In genomic region chr2:27085670-27086089, GRCh38 we compare ENCODE assay signal across 1 cellular context.
TF ChIP-seq lines count a peak whose summit lies in the region.

No MANE protein-coding gene starts in this region.

TF ChIP-seq in K562, 482 proteins besides CTCF, POLR2A, EP300 and RAD21 (continued from another document and continues in another):
- TF ChIP-seq ATF4 (CRISPR knock-in tag; IDR thresholded peaks at IDR 0.05) (no peak), RUNX1 (IDR thresholded peaks at IDR 0.05; ENCODE audit: low read depth) (no peak), RBBP5 (IDR thresholded peaks at IDR 0.05; ENCODE audit: borderline replicate concordance, insufficient read depth, low read length, poor library complexity, severe bottlenecking) (peak; percentile 2), ZSCAN29 (IDR thresholded peaks at IDR 0.05) (peak; percentile 96), SMC3 (conservative IDR thresholded peaks at IDR 0.05; ENCODE audit: insufficient read depth, low read depth, low read length) (0 out of 2 replicates have a peak, but pooled peaks have one; percentile 25), ZNF395 (CRISPR knock-in tag; IDR thresholded peaks at IDR 0.05) (no peak), NFATC3 (IDR thresholded peaks at IDR 0.05) (no peak), UBTF (IDR thresholded peaks at IDR 0.05; ENCODE audit: borderline replicate concordance in 1 of 2, low read depth in 2 of 2, low read length in 2 of 2) (0 out of 4 replicates have a peak, but pooled peaks of 1 of the 2 experiments have one; percentile 16), HEY1 (CRISPR knock-in tag; IDR thresholded peaks at IDR 0.05; ENCODE audit: borderline replicate concordance) (no peak), KLF1 (tag; IDR thresholded peaks at IDR 0.05) (peak; percentile 69; the same call in 1 of the 2 replicates), ZBTB26 (CRISPR knock-in tag; IDR thresholded peaks at IDR 0.05) (no peak), ZNF644 (tag; IDR thresholded peaks at IDR 0.05; ENCODE audit: low read depth) (no peak), CTBP1 (IDR thresholded peaks at IDR 0.05; ENCODE audit: borderline replicate concordance) (peak; percentile 59; the same call in 1 of the 2 replicates), CLOCK (CRISPR knock-in tag; IDR thresholded peaks at IDR 0.05; ENCODE audit: borderline replicate concordance) (no peak), ZBTB43 (CRISPR knock-in tag; IDR thresholded peaks at IDR 0.05) (no peak), XRCC3 (IDR thresholded peaks at IDR 0.05) (no peak), ZNF347 (CRISPR knock-in tag; IDR thresholded peaks at IDR 0.05; ENCODE audit: low read depth) (no peak), HDAC6 (IDR thresholded peaks at IDR 0.05; ENCODE audit: low read depth, low read length) (no peak), ZNF408 (CRISPR knock-in tag; IDR thresholded peaks at IDR 0.05; ENCODE audit: low read depth) (no peak), PHB (CRISPR knock-in tag; IDR thresholded peaks at IDR 0.05) (no peak), HDAC1 (IDR thresholded peaks at IDR 0.05) (0 out of 4 replicates have a peak, but pooled peaks of 1 of the 2 experiments have one; percentile 17), ZNF586 (CRISPR knock-in tag; conservative IDR thresholded peaks at IDR 0.05) (no peak), ZNF639 (CRISPR knock-in tag; conservative IDR thresholded peaks at IDR 0.05 in 1 of 2, IDR thresholded peaks at IDR 0.05 in 1 of 2) (no peak), SAFB (IDR thresholded peaks at IDR 0.05; ENCODE audit: borderline replicate concordance, low read depth, low read length) (no peak), ZNF699 (CRISPR knock-in tag; IDR thresholded peaks at IDR 0.05; ENCODE audit: insufficient replicate concordance) (no peak), HDGF (IDR thresholded peaks at IDR 0.05) (no peak), GATA2 (CRISPR knock-in tag; IDR thresholded peaks at IDR 0.05) (no peak), ZNF280B (CRISPR knock-in tag; IDR thresholded peaks at IDR 0.05) (no peak), ZNF655 (CRISPR knock-in tag; IDR thresholded peaks at IDR 0.05) (no peak), ZHX1 (conservative IDR thresholded peaks at IDR 0.05; ENCODE audit: low read length) (no peak), RBM15 (IDR thresholded peaks at IDR 0.05; ENCODE audit: insufficient read depth, low read length) (no peak), CBX2 (IDR thresholded peaks at IDR 0.05; ENCODE audit: insufficient read depth, low read length, poor library complexity, severe bottlenecking) (no peak), ZNF75A (CRISPR knock-in tag; IDR thresholded peaks at IDR 0.05) (no peak), DEAF1 (CRISPR knock-in tag; IDR thresholded peaks at IDR 0.05) (peak; percentile 58; the same call in 1 of the 2 replicates), CHD2 (IDR thresholded peaks at IDR 0.05; ENCODE audit: low read depth, low read length) (no peak), YY1 (IDR thresholded peaks at IDR 0.05; ENCODE audit: borderline replicate concordance in 1 of 3, control insufficient read depth in 1 of 3, extremely low read depth in 1 of 3, insufficient read depth in 3 of 3, insufficient read length in 1 of 3, insufficient replicate concordance in 2 of 3, low read depth in 1 of 3, low read length in 2 of 3) (peak in 1 of 3 experiments; percentile 25), ESRRB (CRISPR knock-in tag; IDR thresholded peaks at IDR 0.05; ENCODE audit: borderline replicate concordance) (no peak), TEAD1 (CRISPR knock-in tag; IDR thresholded peaks at IDR 0.05) (peak in 1 of 2 experiments; percentile 22; a peak in 2 of 4 replicates), U2AF1 (optimal IDR thresholded peaks at IDR 0.05; ENCODE audit: low read depth, low read length) (peak; percentile 9), CREM (IDR thresholded peaks at IDR 0.05; ENCODE audit: low read depth) (peak; percentile 28; the same call in 1 of the 2 replicates)
